In the genomic region with DNA sequence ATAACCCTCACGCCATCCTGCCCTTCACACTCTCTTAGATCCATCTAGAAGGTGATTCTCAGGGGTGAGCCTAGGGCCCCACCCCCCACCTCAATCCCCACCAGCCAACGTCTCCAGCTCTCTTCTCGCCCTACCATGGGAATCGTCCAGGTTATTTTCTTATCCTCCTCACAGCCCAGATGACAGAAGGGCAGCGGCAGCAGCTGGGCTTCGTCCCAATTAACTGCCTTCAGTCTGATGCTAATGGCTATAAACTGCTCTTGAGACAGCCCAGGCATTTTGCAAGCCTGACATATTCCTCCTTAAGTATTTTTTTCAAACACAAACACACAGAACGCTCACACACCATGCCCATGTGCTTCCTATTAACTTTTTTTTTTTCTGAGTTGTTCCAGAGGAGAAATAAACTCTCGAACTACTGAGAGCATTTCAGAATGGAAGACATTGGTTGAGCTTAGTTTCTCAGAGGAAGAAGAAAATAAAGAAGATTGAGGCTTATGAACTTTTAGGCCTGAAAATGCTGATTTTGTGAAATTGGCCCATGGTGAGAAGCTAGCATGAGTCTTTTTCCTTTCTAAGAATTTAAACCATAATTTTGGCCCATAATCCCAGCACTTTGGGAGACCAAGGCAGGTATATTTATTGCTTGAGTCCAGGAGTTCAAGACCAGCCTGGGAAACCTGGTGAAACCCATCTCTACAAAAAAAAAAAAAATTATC, we compare ENCODE assay signal across 14 cellular contexts.
A peak's percentile ranks its signal among the peaks of the same experiment; 100 is the strongest.
DNase-seq lines count a peak whose midpoint lies in the region; ATAC-seq and TF ChIP-seq lines count a peak whose summit lies in the region.
"Had no signal": no experiment of that assay in that cellular context is flagged by ENCODE, and none has a peak within 500 bp of the region (broad histone marks: within the 10 kb centered on the region; RNA-seq: fewer than 3 reads in every experiment).

No MANE protein-coding gene starts in this region.

- H3K27ac ChIP-seq in psoas muscle (no peak overlapping the region), tibial artery (no peak overlapping the region)

- H3K27me3 ChIP-seq in BJ (ENCODE audit: control insufficient read depth, insufficient read depth, low read length), result no peaks in the 10 kb centered on the region
- H3K27me3 ChIP-seq in psoas muscle (ENCODE audit: insufficient read depth in 3 of 3, low read length in 2 of 3), result peaks cover 0 to 3% (median 1%) of the 10 kb centered on the region in 3 donors
- H3K27me3 ChIP-seq in tibial artery, result peaks cover 0 to 17% of the 10 kb centered on the region in 2 donors

- CTCF ChIA-PET in BJ (lab: Yijun Ruan, JAX), result interaction anchor here (0.6 to 1.1 kb wide), 3 partner anchors 15 to 100 kb away, joined by 3 to 4 read pairs (median 3); no protein-coding TSS in a partner anchor

- no peaks in the 10 kb centered on the region for H3K4me1 ChIP-seq in psoas muscle
- peaks cover 0 to 3% (median 0%) of the 10 kb centered on the region in 4 donors for H3K4me1 ChIP-seq in tibial artery

- peak; percentile 89 for DNase-seq in BJ (ENCODE audit: low read depth)
- peak; percentile 79 for DNase-seq in NCI-H2227 treated with DMSO at 0.1 percent for 48 hours (lab: John Stamatoyannopoulos, UW)
- peak; percentile 91 for DNase-seq in fibroblast of villous mesenchyme (ENCODE audit: low read depth)
- DNase-seq in psoas muscle, result peak in 1 of 2 donors; percentile 26
- no peak for DNase-seq in NCI-H1694 treated with DMSO at 0.1 percent for 48 hours (lab: John Stamatoyannopoulos, UW)
- no peak for DNase-seq in effector CD4-positive, alpha-beta T cell
- no peak for DNase-seq in tibial artery
- DNase-seq: activated CD4-positive, alpha-beta T cell treated with anti-CD3 and anti-CD28 coated beads, Interleukin-2, amount 50 U/mL, for 48 hours; activated naive CD4-positive, alpha-beta T cell; CD4-positive, alpha-beta memory T cell; natural killer cell; stimulated activated CD4-positive, alpha-beta T cell treated with anti-CD3 and anti-CD28 coated beads, Interleukin-4, amount 100 ng/mL, for 24 hours; T-helper 1 cell had no signal

- intact Hi-C loops in psoas muscle (cut with DNase I), result no loop called here
- intact Hi-C loops in tibial artery (cut with DNase I; ENCODE audit: low total_unique reads), result no loop called here

- ATAC-seq in psoas muscle (peak; percentile 27 to 82 (median 54)), GM18517 (IDR thresholded peaks at IDR 0.05; ENCODE audit: unreplicated experiment) (no peak)
- ATAC-seq: natural killer cell had no signal

- H3K9me3 ChIP-seq in psoas muscle (no peaks in the 10 kb centered on the region), tibial artery (no peaks in the 10 kb centered on the region)

- no peak for TF ChIP-seq CTCF in BJ (IDR thresholded peaks at IDR 0.05; ENCODE audit: insufficient read depth, low read depth, low read length)
- no peak for TF ChIP-seq CTCF in fibroblast of villous mesenchyme (IDR thresholded peaks at IDR 0.05; ENCODE audit: insufficient read depth, low read depth, low read length)
- TF ChIP-seq CTCF in psoas muscle (IDR thresholded peaks at IDR 0.05), result no peak
- no peak for TF ChIP-seq CTCF in tibial artery (IDR thresholded peaks at IDR 0.05)

- 17 to 20% (median 19%) methylated on average over 8 of the region's 8 CpGs for WGBS in psoas muscle, 3 donors

- H3K4me3 ChIP-seq in BJ (ENCODE audit: low read depth, low read length) (no peak overlapping the region), fibroblast of villous mesenchyme (ENCODE audit: low read depth, low read length) (no peak overlapping the region), psoas muscle (no peak overlapping the region), tibial artery (no peak overlapping the region)

- POLR2A ChIA-PET in BJ (lab: Charles Lee), result interaction anchor here (0.7 kb wide), 1 partner anchor 146 kb away, joined by 6 read pairs; no protein-coding TSS in a partner anchor

- no peaks in the 10 kb centered on the region for H3K36me3 ChIP-seq in BJ (ENCODE audit: control insufficient read depth, insufficient read depth, low read length)
- no peaks in the 10 kb centered on the region for H3K36me3 ChIP-seq in psoas muscle (ENCODE audit: insufficient read depth in 1 of 2, low read depth in 1 of 2)
- no peaks in the 10 kb centered on the region for H3K36me3 ChIP-seq in tibial artery

Comparison
In these comparisons a context has a peak if more than half of its experiments do, and no peak if none do; other contexts are left out.
1. DNase-seq: peak in BJ (single experiment), NCI-H2227 treated with DMSO at 0.1 percent for 48 hours (single experiment) and fibroblast of villous mesenchyme (single experiment); none in NCI-H1694 treated with DMSO at 0.1 percent for 48 hours (single experiment), effector CD4-positive, alpha-beta T cell (single experiment) and tibial artery (0 of 2).